9 cellular contexts compared by ENCODE assay signal in genomic region chr11:57311109-57311936, GRCh38. TPM values are rescaled to one million over a fixed set of nuclear protein-coding genes. Genes with fewer than 3 reads are reported as not detected.
DNase-seq lines count a peak whose midpoint lies in the region; ATAC-seq and TF ChIP-seq lines count a peak whose summit lies in the region.
"Had no signal": no experiment of that assay in that cellular context is flagged by ENCODE, and none has a peak within 500 bp of the region (broad histone marks: within the 10 kb centered on the region; RNA-seq: fewer than 3 reads in every experiment).

No MANE protein-coding gene starts in this region.

- H3K9me3 Mint-ChIP-seq in activated T-cell treated with anti-CD3 and anti-CD28 coated beads, Interleukin-2, amount 50 U/mL, for 72 hours = no peaks in the 10 kb centered on the region
- H3K9me3 Mint-ChIP-seq in naive thymus-derived CD4-positive, alpha-beta T cell = no peaks in the 10 kb centered on the region
- H3K9me3 Mint-ChIP-seq: IgD-negative memory B cell had no signal

- H3K27ac Mint-ChIP-seq in activated T-cell treated with anti-CD3 and anti-CD28 coated beads, Interleukin-2, amount 50 U/mL, for 72 hours = no peak overlapping the region
- H3K27ac Mint-ChIP-seq in naive thymus-derived CD4-positive, alpha-beta T cell = peak overlapping the region in 2 of 9 donors; percentile 41 to 66
- H3K27ac Mint-ChIP-seq: IgD-negative memory B cell had no signal

- intact Hi-C loops in naive thymus-derived CD4-positive, alpha-beta T cell (cut with micrococcal nuclease) = loop anchor here in 1 of 2 donors (1.0 kb wide), 1 partner anchor 14 kb away; no protein-coding TSS in a partner anchor

- peak overlapping the region; percentile 48 to 60 for H3K4me3 Mint-ChIP-seq in activated T-cell treated with anti-CD3 and anti-CD28 coated beads, Interleukin-2, amount 50 U/mL, for 72 hours
- H3K4me3 Mint-ChIP-seq in naive thymus-derived CD4-positive, alpha-beta T cell = peak overlapping the region in 8 of 10 donors; percentile 35 to 73 (median 54)

- H3K4me1 ChIP-seq in naive thymus-derived CD4-positive, alpha-beta T cell (ENCODE audit: control insufficient read depth in 2 of 2, insufficient read depth in 2 of 2, low read length in 2 of 2) = peaks cover 0 to 8% of the 10 kb centered on the region in 2 donors

- H3K27ac ChIP-seq in naive thymus-derived CD4-positive, alpha-beta T cell (ENCODE audit: low read depth, low read length) = no peak overlapping the region
- peak overlapping the region; percentile 51 for H3K27ac ChIP-seq in substantia nigra (ENCODE audit: low read depth, low read length, poor library complexity, severe bottlenecking)

- DNase-seq in AG20443 (ENCODE audit: low spot score) (peak; percentile 97), NOMO-1 (lab: John Stamatoyannopoulos, UW; ENCODE audit: unreplicated experiment in 2 of 2) (peak; percentile 62 to 76), fibroblast of mammary gland (ENCODE audit: low read depth) (peak; percentile 98), substantia nigra (lab: John Stamatoyannopoulos, UW) (peak in 44 of 49 donors; percentile 11 to 89 (median 59))
- peak; percentile 76 to 80 for DNase-seq in activated T-cell treated with anti-CD3 and anti-CD28 coated beads, Interleukin-2, amount 50 U/mL, for 72 hours
- peak in 3 of 9 donors; percentile 10 to 73 (median 11) for DNase-seq in naive thymus-derived CD4-positive, alpha-beta T cell

- H3K27me3 ChIP-seq in naive thymus-derived CD4-positive, alpha-beta T cell (ENCODE audit: control insufficient read depth in 2 of 2, insufficient read depth in 2 of 2, low read length in 2 of 2) = no peaks in the 10 kb centered on the region

- no peak for TF ChIP-seq CTCF in fibroblast of mammary gland (conservative IDR thresholded peaks at IDR 0.05; ENCODE audit: control insufficient read depth, insufficient read depth, low read depth, low read length)

- H3K4me3 ChIP-seq in fibroblast of mammary gland (ENCODE audit: control insufficient read depth, low read depth, low read length) = peak overlapping the region; percentile 51
- H3K4me3 ChIP-seq in naive thymus-derived CD4-positive, alpha-beta T cell (ENCODE audit: low read length) = peak overlapping the region; percentile 24

- no peaks in the 10 kb centered on the region for H3K27me3 Mint-ChIP-seq in activated T-cell treated with anti-CD3 and anti-CD28 coated beads, Interleukin-2, amount 50 U/mL, for 72 hours (ENCODE audit: low read depth)
- H3K27me3 Mint-ChIP-seq in naive thymus-derived CD4-positive, alpha-beta T cell = no peaks in the 10 kb centered on the region

- CTCF ChIA-PET in naive thymus-derived CD4-positive, alpha-beta T cell (lab: Charles Lee) = interaction anchor here (0.6 kb wide), 2 partner anchors 38 to 171 kb away, joined by 3 to 5 read pairs; no protein-coding TSS in a partner anchor

- no peaks in the 10 kb centered on the region for H3K9me3 ChIP-seq in naive thymus-derived CD4-positive, alpha-beta T cell (ENCODE audit: control insufficient read depth in 2 of 3, low read length in 3 of 3)

- H3K4me1 Mint-ChIP-seq in activated T-cell treated with anti-CD3 and anti-CD28 coated beads, Interleukin-2, amount 50 U/mL, for 72 hours (ENCODE audit: low read depth) = peaks cover 16% of the 10 kb centered on the region
- peaks cover 7 to 14% (median 13%) of the 10 kb centered on the region in 7 donors for H3K4me1 Mint-ChIP-seq in naive thymus-derived CD4-positive, alpha-beta T cell

- POLR2A ChIA-PET in naive thymus-derived CD4-positive, alpha-beta T cell (lab: Charles Lee) = interaction anchor here (1.2 kb wide), 1 partner anchor 11 kb away, joined by 3 read pairs; no protein-coding TSS in a partner anchor

- H3K36me3 Mint-ChIP-seq in activated T-cell treated with anti-CD3 and anti-CD28 coated beads, Interleukin-2, amount 50 U/mL, for 72 hours (ENCODE audit: insufficient read depth in 2 of 2) = no peaks in the 10 kb centered on the region
- H3K36me3 Mint-ChIP-seq in naive thymus-derived CD4-positive, alpha-beta T cell = peaks cover 0 to 13% (median 0%) of the 10 kb centered on the region in 5 donors

- peaks cover 0 to 19% (median 0%) of the 10 kb centered on the region in 3 experiments for H3K36me3 ChIP-seq in naive thymus-derived CD4-positive, alpha-beta T cell (ENCODE audit: control insufficient read depth in 2 of 3, insufficient read depth in 3 of 3, low read length in 3 of 3)

- peak; percentile 99 for ATAC-seq in GM19025 (IDR thresholded peaks at IDR 0.05; ENCODE audit: low read depth, unreplicated experiment)
- peak; percentile 98 for ATAC-seq in HG03139 (IDR thresholded peaks at IDR 0.05; ENCODE audit: unreplicated experiment)
- peak; percentile 96 to 99 for ATAC-seq in activated T-cell treated with anti-CD3 and anti-CD28 coated beads, Interleukin-2, amount 50 U/mL, for 72 hours (replicated peaks in 1 of 2)
- peak; percentile 72 for ATAC-seq in naive thymus-derived CD4-positive, alpha-beta T cell

RNA-seq across cellular contexts. Expression of gene TNKS1BP1, which starts 13.4 kb away (rescaled TPM):
- 10 to 100 TPM; 16.9 to 23.8 TPM for total RNA-seq in activated T-cell treated with anti-CD3 and anti-CD28 coated beads, Interleukin-2, amount 50 U/mL, for 72 hours
- total RNA-seq in naive thymus-derived CD4-positive, alpha-beta T cell = 10 to 100 TPM; 11.2 to 22.0 (median 15.9) TPM
- 1 to 10 TPM; 2.8 to 7.5 TPM for polyA plus RNA-seq in naive thymus-derived CD4-positive, alpha-beta T cell

RNA-seq across cellular contexts. Expression of gene SSRP1, which starts 24.4 kb away (rescaled TPM):
- 100 to 1,000 TPM; 213 to 254 TPM for total RNA-seq in activated T-cell treated with anti-CD3 and anti-CD28 coated beads, Interleukin-2, amount 50 U/mL, for 72 hours
- 100 to 1,000 TPM in 1 of 5 experiments, 10 to 100 TPM in 4; 46.9 to 146 (median 70.1) TPM for total RNA-seq in naive thymus-derived CD4-positive, alpha-beta T cell
- 10 to 100 TPM; 34.3 to 48.9 TPM for polyA plus RNA-seq in naive thymus-derived CD4-positive, alpha-beta T cell

RNA-seq across cellular contexts. Expression of gene P2RX3, which starts 26.8 kb away (rescaled TPM):
- not detected for total RNA-seq in activated T-cell treated with anti-CD3 and anti-CD28 coated beads, Interleukin-2, amount 50 U/mL, for 72 hours
- not detected for total RNA-seq in naive thymus-derived CD4-positive, alpha-beta T cell
- not detected for polyA plus RNA-seq in naive thymus-derived CD4-positive, alpha-beta T cell
- polyA plus RNA-seq: IgD-negative memory B cell had no signal
